12 cellular contexts compared by ENCODE assay signal in the genomic region with DNA sequence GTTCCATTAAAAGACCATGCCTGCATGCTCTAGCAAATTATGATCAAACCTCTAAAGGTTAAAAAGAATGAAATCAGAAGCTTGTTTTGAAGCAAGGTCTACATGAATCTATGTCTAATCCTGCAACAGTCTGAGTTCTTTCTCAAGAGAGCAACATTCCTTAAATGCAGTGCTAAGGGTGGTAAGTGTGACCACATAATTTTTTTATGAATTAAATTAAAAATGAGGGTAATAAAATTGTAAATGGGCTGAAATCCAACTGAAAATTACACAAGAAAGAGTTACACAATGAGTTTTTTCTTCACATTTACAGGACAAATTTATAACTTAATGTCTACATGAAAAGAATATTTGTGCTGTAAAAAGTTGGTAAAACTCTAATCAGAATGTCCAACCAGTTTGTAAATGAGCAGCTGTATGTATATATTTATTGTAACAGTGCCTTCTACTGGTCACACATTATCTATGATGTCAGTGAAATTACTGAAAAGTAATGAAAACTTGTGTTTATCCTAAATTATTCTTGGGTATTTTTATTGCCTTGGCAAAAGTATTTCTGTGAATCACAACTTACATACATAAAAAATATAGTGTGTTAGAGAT.
DNase-seq lines count a peak whose midpoint lies in the region; ATAC-seq, FAIRE-seq and TF ChIP-seq lines count a peak whose summit lies in the region.
"Had no signal": no experiment of that assay in that cellular context is flagged by ENCODE, and none has a peak within 500 bp of the region (broad histone marks: within the 10 kb centered on the region; RNA-seq: fewer than 3 reads in every experiment).

No MANE protein-coding gene starts in this region.

- ATAC-seq in lower lobe of right lung (no peak), GM18520 (IDR thresholded peaks at IDR 0.05; ENCODE audit: unreplicated experiment) (no peak)

- intact Hi-C loops in lower lobe of right lung (cut with DNase I), result no loop called here

- H3K27ac Mint-ChIP-seq in astrocyte (ENCODE audit: unreplicated experiment), result no peak overlapping the region
- H3K27ac Mint-ChIP-seq: activated B cell treated with CpG ODN at 0.5 μM for 24 hours had no signal

- no peak overlapping the region for H3K4me3 Mint-ChIP-seq in astrocyte (ENCODE audit: unreplicated experiment)
- H3K4me3 Mint-ChIP-seq: activated B cell treated with CpG ODN at 0.5 μM for 24 hours had no signal

- H3K4me2 ChIP-seq in DOHH2 (ENCODE audit: low read length) (no peak overlapping the region), astrocyte (ENCODE audit: low read length) (no peak overlapping the region)

- H3K36me3 ChIP-seq in DOHH2 (ENCODE audit: control insufficient read depth, low read length), result no peaks in the 10 kb centered on the region
- no peaks in the 10 kb centered on the region for H3K36me3 ChIP-seq in astrocyte (ENCODE audit: insufficient read depth, low read length)
- H3K36me3 ChIP-seq in lower lobe of right lung, result no peaks in the 10 kb centered on the region
- H3K36me3 ChIP-seq: uterus had no signal

- no peaks in the 10 kb centered on the region for H3K9me2 ChIP-seq in DOHH2 (replicated peaks; ENCODE audit: control insufficient read depth, low read length)

- H3K36me3 Mint-ChIP-seq in astrocyte (ENCODE audit: low read depth, unreplicated experiment), result no peaks in the 10 kb centered on the region

- peak; percentile 54 for FAIRE-seq in astrocyte (lab: Jason Lieb, UNC)
- FAIRE-seq: islet of Langerhans had no signal

- no peaks in the 10 kb centered on the region for H3K4me1 Mint-ChIP-seq in astrocyte (ENCODE audit: low read depth, unreplicated experiment)
- H3K4me1 Mint-ChIP-seq: activated B cell treated with CpG ODN at 0.5 μM for 24 hours had no signal

- H3K79me2 ChIP-seq in DOHH2 (ENCODE audit: control insufficient read depth, low read length) (no peaks in the 10 kb centered on the region), astrocyte (ENCODE audit: insufficient read depth, low read length) (no peaks in the 10 kb centered on the region)

- no peaks in the 10 kb centered on the region for H4K20me1 ChIP-seq in DOHH2 (ENCODE audit: control insufficient read depth, insufficient read depth, low read depth, low read length)
- no peaks in the 10 kb centered on the region for H4K20me1 ChIP-seq in astrocyte (ENCODE audit: insufficient read depth, low read length)

- H3K9me3 Mint-ChIP-seq in astrocyte (ENCODE audit: unreplicated experiment), result no peaks in the 10 kb centered on the region
- H3K9me3 Mint-ChIP-seq: activated B cell treated with CpG ODN at 0.5 μM for 24 hours had no signal

- no peaks in the 10 kb centered on the region for H3F3A ChIP-seq in DOHH2 (ENCODE audit: control insufficient read depth, insufficient read depth)

- H3K4me3 ChIP-seq in DOHH2 (ENCODE audit: low read length), result no peak overlapping the region
- no peak overlapping the region for H3K4me3 ChIP-seq in astrocyte (ENCODE audit: insufficient read depth, low read depth, low read length)
- no peak overlapping the region for H3K4me3 ChIP-seq in lower lobe of right lung
- H3K4me3 ChIP-seq: uterus had no signal

- H3K9me3 ChIP-seq in DOHH2 (ENCODE audit: control insufficient read depth, insufficient read depth, low read length) (no peaks in the 10 kb centered on the region), astrocyte (ENCODE audit: insufficient read depth, low read depth, low read length) (no peaks in the 10 kb centered on the region), lower lobe of right lung (no peaks in the 10 kb centered on the region)
- H3K9me3 ChIP-seq: uterus had no signal

- H3K9ac ChIP-seq in astrocyte (ENCODE audit: low read length), result no peak overlapping the region

- H3K27ac ChIP-seq in DOHH2 (ENCODE audit: low read depth, low read length) (no peak overlapping the region), astrocyte (ENCODE audit: low read depth, low read length) (no peak overlapping the region), lower lobe of right lung (no peak overlapping the region)
- H3K27ac ChIP-seq: uterus had no signal

- H2AFZ ChIP-seq in astrocyte (ENCODE audit: low read depth, low read length), result no peak overlapping the region

- no peaks in the 10 kb centered on the region for H3K27me3 Mint-ChIP-seq in astrocyte (ENCODE audit: low read depth, unreplicated experiment)
- H3K27me3 Mint-ChIP-seq: activated B cell treated with CpG ODN at 0.5 μM for 24 hours had no signal

- DNase-seq in HT1080 (ENCODE audit: low read depth) (peak; percentile 7), astrocyte (ENCODE audit: low read depth) (peak; percentile 7), myocyte (ENCODE audit: low read depth) (peak; percentile 61), lower lobe of right lung (no peak), foreskin melanocyte (no peak)
- DNase-seq in activated naive CD4-positive, alpha-beta T cell (lab: John Stamatoyannopoulos, UW), result no peak
- DNase-seq: activated B cell treated with CpG ODN at 0.5 μM for 24 hours, NCI-H1694, uterus had no signal

- H3K4me1 ChIP-seq in DOHH2 (ENCODE audit: control insufficient read depth, low read length), result peaks cover 22% of the 10 kb centered on the region
- no peaks in the 10 kb centered on the region for H3K4me1 ChIP-seq in astrocyte (ENCODE audit: insufficient read depth, low read length)
- H3K4me1 ChIP-seq in lower lobe of right lung, result no peaks in the 10 kb centered on the region
- H3K4me1 ChIP-seq: uterus had no signal

- peak; percentile 65 for TF ChIP-seq CTCF in DOHH2 (IDR thresholded peaks at IDR 0.05; ENCODE audit: low read depth, low read length, poor library complexity, severe bottlenecking)
- no peak for TF ChIP-seq CTCF in astrocyte (IDR thresholded peaks at IDR 0.05; ENCODE audit: insufficient read depth, low read depth, low read length)
- no peak for TF ChIP-seq CTCF in lower lobe of right lung (IDR thresholded peaks at IDR 0.05)

- H3K27me3 ChIP-seq in DOHH2 (ENCODE audit: control insufficient read depth, low read length), result no peaks in the 10 kb centered on the region
- no peaks in the 10 kb centered on the region for H3K27me3 ChIP-seq in astrocyte (ENCODE audit: insufficient read depth, low read length)
- no peaks in the 10 kb centered on the region for H3K27me3 ChIP-seq in lower lobe of right lung (ENCODE audit: low read depth)

Comparison
In these comparisons a context has a peak if more than half of its experiments do, and no peak if none do; other contexts are left out.
1. DNase-seq: peak in HT1080 (single experiment), astrocyte (single experiment) and myocyte (single experiment); none in lower lobe of right lung (single experiment), foreskin melanocyte (single experiment) and activated naive CD4-positive, alpha-beta T cell (0 of 4).